ENCODE assay signal across 23 cellular contexts in genomic region chr12:76265424-76266180, GRCh38.
DNase-seq lines count a peak whose midpoint lies in the region; ATAC-seq and TF ChIP-seq lines count a peak whose summit lies in the region.
"Had no signal": no experiment of that assay in that cellular context is flagged by ENCODE, and none has a peak within 500 bp of the region (broad histone marks: within the 10 kb centered on the region; RNA-seq: fewer than 3 reads in every experiment).

No MANE protein-coding gene starts in this region.

- H3K4me3 Mint-ChIP-seq in immature natural killer cell, result no peak overlapping the region
- H3K4me3 Mint-ChIP-seq: T-helper 1 cell treated with Interleukin-12 subunit alpha and Interleukin-12 subunit beta and Interleukin-4 antibody, amounts not matched to agents 30 μg/mL and 1 μg/mL, for 36 hours had no signal

- H3K27ac ChIP-seq in right atrium auricular region (peak overlapping the region; percentile 74 to 89), breast epithelium (peak overlapping the region; percentile 66 to 77)
- H3K27ac ChIP-seq: adrenal gland, HL-60, uterus had no signal

- DNase-seq in right atrium auricular region (ENCODE audit: low spot score), result no peak
- no peak for DNase-seq in left ventricle myocardium superior
- DNase-seq in breast epithelium (ENCODE audit: low spot score in 2 of 2), result no peak
- peak; percentile 39 for DNase-seq in kidney tubule cell (ENCODE audit: low spot score)
- DNase-seq in immature natural killer cell, result no peak
- DNase-seq: activated CD4-positive, alpha-beta T cell treated with anti-CD3 and anti-CD28 coated beads, Interleukin-2, amount 50 U/mL, for 1 hour; activated CD8-positive, alpha-beta memory T cell treated with anti-CD3 and anti-CD28 coated beads, Interleukin-2, amount 50 U/mL, for 48 hours; activated gamma-delta T cell; adrenal gland; BE2C; Caco-2; central memory CD4-positive, alpha-beta T cell; effector CD4-positive, alpha-beta T cell; MM.1S; NCI-H2227 treated with DMSO at 0.1 percent for 48 hours; NCI-H774; SIG-M5; uterus had no signal

- intact Hi-C loops in left ventricle myocardium superior (cut with micrococcal nuclease), result no loop called here
- intact Hi-C loops in breast epithelium (cut with DNase I; ENCODE audit: low total_unique reads), result no loop called here

- no peaks in the 10 kb centered on the region for H3K4me1 Mint-ChIP-seq in immature natural killer cell

- no peaks in the 10 kb centered on the region for H3K36me3 Mint-ChIP-seq in immature natural killer cell

- TF ChIP-seq CTCF in right atrium auricular region (IDR thresholded peaks at IDR 0.05), result no peak
- TF ChIP-seq CTCF in breast epithelium (IDR thresholded peaks at IDR 0.05), result no peak

- no peaks in the 10 kb centered on the region for H3K36me3 ChIP-seq in right atrium auricular region
- no peaks in the 10 kb centered on the region for H3K36me3 ChIP-seq in breast epithelium
- H3K36me3 ChIP-seq: adrenal gland, BE2C, uterus had no signal

- H3K27me3 Mint-ChIP-seq in immature natural killer cell (ENCODE audit: low read depth in 3 of 3), result peaks cover 4 to 7% (median 6%) of the 10 kb centered on the region in 3 donors

- ATAC-seq in left ventricle myocardium superior (no peak), HG03342 (IDR thresholded peaks at IDR 0.05; ENCODE audit: unreplicated experiment) (no peak), GM21381 (IDR thresholded peaks at IDR 0.05; ENCODE audit: unreplicated experiment) (no peak), HG02678 (IDR thresholded peaks at IDR 0.05; ENCODE audit: unreplicated experiment) (no peak)

- H3K4me1 ChIP-seq in right atrium auricular region (peaks cover 0 to 16% of the 10 kb centered on the region in 2 donors), breast epithelium (no peaks in the 10 kb centered on the region)
- H3K4me1 ChIP-seq: adrenal gland, BE2C, Caco-2, uterus had no signal

- peaks cover 0 to 3% (median under 1%) of the 10 kb centered on the region in 6 donors for H3K9me3 Mint-ChIP-seq in immature natural killer cell
- H3K9me3 Mint-ChIP-seq: T-helper 1 cell treated with Interleukin-12 subunit alpha and Interleukin-12 subunit beta and Interleukin-4 antibody, amounts not matched to agents 30 μg/mL and 1 μg/mL, for 36 hours had no signal

- no peak for TF ChIP-seq POLR2A in breast epithelium (IDR thresholded peaks at IDR 0.05)

- H3K4me3 ChIP-seq in right atrium auricular region (no peak overlapping the region), breast epithelium (no peak overlapping the region)
- H3K4me3 ChIP-seq: adrenal gland, uterus had no signal

- H3K27ac Mint-ChIP-seq in immature natural killer cell, result no peak overlapping the region
- H3K27ac Mint-ChIP-seq: T-helper 1 cell treated with Interleukin-12 subunit alpha and Interleukin-12 subunit beta and Interleukin-4 antibody, amounts not matched to agents 30 μg/mL and 1 μg/mL, for 36 hours had no signal

- peaks cover 0 to 13% of the 10 kb centered on the region in 2 donors for H3K9me3 ChIP-seq in right atrium auricular region
- H3K9me3 ChIP-seq in breast epithelium, result no peaks in the 10 kb centered on the region
- H3K9me3 ChIP-seq: adrenal gland, BE2C, Caco-2, uterus had no signal

- H3K27me3 ChIP-seq in right atrium auricular region, result no peaks in the 10 kb centered on the region
- H3K27me3 ChIP-seq in breast epithelium, result no peaks in the 10 kb centered on the region
- H3K27me3 ChIP-seq: adrenal gland, BE2C, uterus had no signal
